ENCODE assay signal across 25 cellular contexts in the genomic region with DNA sequence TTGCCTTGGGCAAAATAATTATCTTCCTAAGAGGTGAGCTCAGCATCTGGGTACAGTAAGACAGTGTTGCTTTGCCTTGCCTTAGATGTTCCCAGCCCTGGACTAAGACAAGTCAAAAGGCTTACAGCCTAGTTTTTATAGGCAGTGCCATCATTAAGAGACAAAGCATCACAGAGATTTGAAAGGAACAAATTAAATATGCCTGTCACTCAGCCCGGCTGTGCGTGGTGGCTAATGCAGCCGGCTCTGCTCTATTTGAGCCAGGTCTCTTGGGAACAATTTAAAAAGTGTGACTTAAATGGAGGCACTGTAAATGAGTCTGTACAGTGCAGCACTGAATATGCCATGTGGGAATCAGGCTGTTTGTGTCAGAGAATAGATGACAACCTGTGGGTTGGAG.
DNase-seq lines count a peak whose midpoint lies in the region; ATAC-seq lines count a peak whose summit lies in the region.
"Had no signal": no experiment of that assay in that cellular context is flagged by ENCODE, and none has a peak within 500 bp of the region (broad histone marks: within the 10 kb centered on the region; RNA-seq: fewer than 3 reads in every experiment).

No MANE protein-coding gene starts in this region.

- no peak for ATAC-seq in GM21723 (IDR thresholded peaks at IDR 0.05; ENCODE audit: unreplicated experiment)
- ATAC-seq: effector memory CD8-positive, alpha-beta T cell; left colon; naive thymus-derived CD8-positive, alpha-beta T cell; Right ventricle myocardium inferior; SK-N-SH treated with all-trans-retinoic acid at 6 μM for 48 hours; stimulated activated effector memory CD8-positive, alpha-beta T cell treated with anti-CD3 and anti-CD28 coated beads, Interleukin-12 subunit alpha, Interleukin-12 subunit beta, amount 100 ng/mL, for 72 hours had no signal

- DNase-seq in NCI-H1417 (lab: John Stamatoyannopoulos, UW) = peak in 2 of 3 experiments; percentile 71 to 77
- DNase-seq in NCI-H1417 treated with DMSO at 0.1 percent for 48 hours (lab: John Stamatoyannopoulos, UW) = no peak
- peak; percentile 41 for DNase-seq in NCI-H1694 treated with DMSO at 0.1 percent for 48 hours (lab: John Stamatoyannopoulos, UW)
- DNase-seq in NCI-H345 treated with DMSO at 0.1 percent for 48 hours (lab: John Stamatoyannopoulos, UW; ENCODE audit: unreplicated experiment) = peak; percentile 21
- DNase-seq in activated effector memory CD4-positive, alpha-beta T cell treated with anti-CD3 and anti-CD28 coated beads, Interleukin-2, amount 50 U/mL, for 16 hours = no peak
- no peak for DNase-seq in NOMO-1 treated with dmso at 0.1 percent for 144 hours (lab: John Stamatoyannopoulos, UW; ENCODE audit: unreplicated experiment)
- no peak for DNase-seq in NCI-H2227 treated with DMSO at 0.1 percent for 48 hours (lab: John Stamatoyannopoulos, UW)
- DNase-seq: 8988T; activated CD4-positive, alpha-beta T cell treated with anti-CD3 and anti-CD28 coated beads, Interleukin-2, amount 50 U/mL, for 4 hours; activated naive CD4-positive, alpha-beta T cell treated with Interleukin-2 at 50 U/mL for 16 hours; caudate nucleus; COR-L47; cortex of kidney; effector memory CD8-positive, alpha-beta T cell; GM23248; immature natural killer cell; left colon; MV-4-11; naive thymus-derived CD8-positive, alpha-beta T cell; T-helper 2 cell; trophoblast cell had no signal

Comparison
In these comparisons a context has a peak if more than half of its experiments do, and no peak if none do; other contexts are left out.
1. DNase-seq: peak in NCI-H1417 (2 of 3), NCI-H1694 treated with DMSO at 0.1 percent for 48 hours (single experiment) and NCI-H345 treated with DMSO at 0.1 percent for 48 hours (single experiment); none in NCI-H1417 treated with DMSO at 0.1 percent for 48 hours (single experiment), activated effector memory CD4-positive, alpha-beta T cell treated with anti-CD3 and anti-CD28 coated beads, Interleukin-2, amount 50 U/mL, for 16 hours (single experiment), NOMO-1 treated with dmso at 0.1 percent for 144 hours (single experiment) and NCI-H2227 treated with DMSO at 0.1 percent for 48 hours (single experiment).